In genomic region chr21:41892726-41893125, GRCh38 we compare ENCODE assay signal across 32 cellular contexts.
"Had no signal": no experiment of that assay in that cellular context is flagged by ENCODE, and none has a peak within 500 bp of the region (broad histone marks: within the 10 kb centered on the region; RNA-seq: fewer than 3 reads in every experiment).

No MANE protein-coding gene starts in this region.

- H3K27me3 ChIP-seq: ascending aorta, breast epithelium, cardiac muscle cell, colonic mucosa had no signal

- H3K27ac Mint-ChIP-seq: activated CD4-positive, alpha-beta memory T cell treated with anti-CD3 and anti-CD28 coated beads for 36 hours; activated CD4-positive, alpha-beta T cell treated with anti-CD3 and anti-CD28 coated beads for 36 hours; activated CD4-positive, alpha-beta T cell treated with anti-CD3 and anti-CD28 coated beads, Interleukin-2, amount 10 ng/mL, durations not matched to agents 24 days and 14 days; activated CD8-positive, alpha-beta memory T cell treated with anti-CD3 and anti-CD28 coated beads, Interleukin-2, amount 10 ng/mL, durations not matched to agents 7 days and 5 days; activated CD8-positive, alpha-beta T cell treated with anti-CD3 and anti-CD28 coated beads, Interleukin-2, amount 10 ng/mL, durations not matched to agents 7 days and 5 days; activated naive CD4-positive, alpha-beta T cell treated with anti-CD3 and anti-CD28 coated beads for 36 hours; activated naive CD4-positive, alpha-beta T cell treated with anti-CD3 and anti-CD28 coated beads, Interleukin-2, amount 50 U/mL, for 24 hours; activated naive CD8-positive, alpha-beta T cell treated with anti-CD3 and anti-CD28 coated beads for 36 hours; activated naive CD8-positive, alpha-beta T cell treated with anti-CD3 and anti-CD28 coated beads, Interleukin-2, amount 50 U/mL, for 24 hours; activated T-helper 1 cell treated with anti-CD3 and anti-CD28 coated beads, Interleukin-12 subunit alpha, Interleukin-12 subunit beta, Interleukin-2, Interleukin-4 antibody, amounts not matched to agents 30 ng/mL and 10 ng/mL and 1 ng/mL, durations not matched to agents 14 hours and 24 hours and 36 hours; activated T-helper 2 cell treated with anti-CD3 and anti-CD28 coated beads, Interferon-gamma antibody, Interleukin-2, Interleukin-4, amounts not matched to agents 10 μg/mL and 5 μg/mL and 100 μg/mL, durations not matched to agents 14 hours and 24 hours and 36 hours; brain had no signal

- H3K36me3 Mint-ChIP-seq: activated CD4-positive, alpha-beta memory T cell treated with anti-CD3 and anti-CD28 coated beads for 36 hours; activated CD8-positive, alpha-beta memory T cell treated with anti-CD3 and anti-CD28 coated beads, Interleukin-2, amount 10 ng/mL, durations not matched to agents 7 days and 5 days; brain had no signal

- FAIRE-seq: endometrium, endothelial cell of umbilical vein, frontal cortex had no signal

- H3K36me3 ChIP-seq: breast epithelium, cardiac muscle cell, colonic mucosa had no signal

- H3K27me3 Mint-ChIP-seq: activated CD4-positive, alpha-beta memory T cell treated with anti-CD3 and anti-CD28 coated beads for 36 hours; activated CD4-positive, alpha-beta T cell treated with anti-CD3 and anti-CD28 coated beads for 36 hours; activated CD4-positive, alpha-beta T cell treated with anti-CD3 and anti-CD28 coated beads, Interleukin-2, amount 10 ng/mL, durations not matched to agents 24 days and 14 days; activated CD8-positive, alpha-beta memory T cell treated with anti-CD3 and anti-CD28 coated beads, Interleukin-2, amount 10 ng/mL, durations not matched to agents 7 days and 5 days; activated naive CD4-positive, alpha-beta T cell treated with anti-CD3 and anti-CD28 coated beads, Interleukin-2, amount 50 U/mL, for 24 hours; activated naive CD8-positive, alpha-beta T cell treated with anti-CD3 and anti-CD28 coated beads for 36 hours; activated naive CD8-positive, alpha-beta T cell treated with anti-CD3 and anti-CD28 coated beads, Interleukin-2, amount 50 U/mL, for 24 hours; brain had no signal

- H3K27ac ChIP-seq: ascending aorta, breast epithelium, cardiac muscle cell, colonic mucosa, epithelial cell of prostate had no signal

- DNase-seq: activated CD4-positive, alpha-beta memory T cell treated with anti-CD3 and anti-CD28 coated beads for 36 hours; activated CD4-positive, alpha-beta T cell treated with anti-CD3 and anti-CD28 coated beads for 36 hours; activated CD4-positive, alpha-beta T cell treated with anti-CD3 and anti-CD28 coated beads, Interleukin-2, amount 10 ng/mL, durations not matched to agents 24 days and 14 days; activated CD4-positive, CD25-positive, alpha-beta regulatory T cell; activated CD4-positive, CD25-positive, alpha-beta regulatory T cell treated with anti-CD3 and anti-CD28 coated beads, Interleukin-2, amount 50 U/mL, for 72 hours; activated CD8-positive, alpha-beta memory T cell treated with anti-CD3 and anti-CD28 coated beads, Interleukin-2, amount 10 ng/mL, durations not matched to agents 7 days and 5 days; activated CD8-positive, alpha-beta memory T cell treated with anti-CD3 and anti-CD28 coated beads, Interleukin-2, amount 50 U/mL, for 4 hours; activated CD8-positive, alpha-beta T cell treated with anti-CD3 and anti-CD28 coated beads, Interleukin-2, amount 10 ng/mL, durations not matched to agents 7 days and 5 days; activated effector memory CD4-positive, alpha-beta T cell treated with anti-CD3 and anti-CD28 coated beads, Interleukin-2, amount 50 U/mL, for 16 hours; activated naive CD4-positive, alpha-beta T cell treated with anti-CD3 and anti-CD28 coated beads for 36 hours; activated naive CD8-positive, alpha-beta T cell treated with anti-CD3 and anti-CD28 coated beads for 36 hours; activated naive CD8-positive, alpha-beta T cell treated with anti-CD3 and anti-CD28 coated beads, Interleukin-2, amount 50 U/mL, for 24 hours; activated T-cell treated with anti-CD3 and anti-CD28 coated beads, Interleukin-2, amount 50 U/mL, for 1 hour; activated T-cell treated with anti-CD3 and anti-CD28 coated beads, Interleukin-2, amount 50 U/mL, for 48 hours; central memory CD4-positive, alpha-beta T cell; cerebellar nuclear complex; colonic mucosa; effector CD8-positive, alpha-beta T cell; foreskin fibroblast; glutamatergic neuron; T-helper 2 cell had no signal

- ATAC-seq: activated CD4-positive, alpha-beta T cell treated with anti-CD3 and anti-CD28 coated beads for 36 hours; activated CD8-positive, alpha-beta memory T cell treated with anti-CD3 and anti-CD28 coated beads, Interleukin-2, amount 10 ng/mL, durations not matched to agents 7 days and 5 days; activated CD8-positive, alpha-beta T cell treated with anti-CD3 and anti-CD28 coated beads, Interleukin-2, amount 10 ng/mL, durations not matched to agents 7 days and 5 days; activated naive CD8-positive, alpha-beta T cell treated with anti-CD3 and anti-CD28 coated beads, Interleukin-2, amount 50 U/mL, for 24 hours had no signal

- H3K4me3 ChIP-seq: ascending aorta, breast epithelium, cardiac muscle cell, colonic mucosa had no signal

- H3K4me3 Mint-ChIP-seq: activated CD4-positive, alpha-beta memory T cell treated with anti-CD3 and anti-CD28 coated beads for 36 hours; activated CD4-positive, alpha-beta T cell treated with anti-CD3 and anti-CD28 coated beads for 36 hours; activated CD4-positive, alpha-beta T cell treated with anti-CD3 and anti-CD28 coated beads, Interleukin-2, amount 10 ng/mL, durations not matched to agents 24 days and 14 days; activated CD8-positive, alpha-beta memory T cell treated with anti-CD3 and anti-CD28 coated beads, Interleukin-2, amount 10 ng/mL, durations not matched to agents 7 days and 5 days; activated CD8-positive, alpha-beta T cell treated with anti-CD3 and anti-CD28 coated beads, Interleukin-2, amount 10 ng/mL, durations not matched to agents 7 days and 5 days; activated naive CD4-positive, alpha-beta T cell treated with anti-CD3 and anti-CD28 coated beads for 36 hours; activated naive CD4-positive, alpha-beta T cell treated with anti-CD3 and anti-CD28 coated beads, Interleukin-2, amount 50 U/mL, for 24 hours; activated naive CD8-positive, alpha-beta T cell treated with anti-CD3 and anti-CD28 coated beads for 36 hours; activated naive CD8-positive, alpha-beta T cell treated with anti-CD3 and anti-CD28 coated beads, Interleukin-2, amount 50 U/mL, for 24 hours; activated T-helper 1 cell treated with anti-CD3 and anti-CD28 coated beads, Interleukin-12 subunit alpha, Interleukin-12 subunit beta, Interleukin-2, Interleukin-4 antibody, amounts not matched to agents 30 ng/mL and 10 ng/mL and 1 ng/mL, durations not matched to agents 14 hours and 24 hours and 36 hours; brain had no signal

- H3K9me3 ChIP-seq: ascending aorta, breast epithelium, colonic mucosa had no signal

- H3K4me1 ChIP-seq: breast epithelium, colonic mucosa had no signal

- H3K9me3 Mint-ChIP-seq: activated CD4-positive, alpha-beta memory T cell treated with anti-CD3 and anti-CD28 coated beads for 36 hours; activated CD4-positive, alpha-beta T cell treated with anti-CD3 and anti-CD28 coated beads, Interleukin-2, amount 10 ng/mL, durations not matched to agents 24 days and 14 days; activated naive CD4-positive, alpha-beta T cell treated with anti-CD3 and anti-CD28 coated beads for 36 hours; activated naive CD4-positive, alpha-beta T cell treated with anti-CD3 and anti-CD28 coated beads, Interleukin-2, amount 50 U/mL, for 24 hours; activated naive CD8-positive, alpha-beta T cell treated with anti-CD3 and anti-CD28 coated beads for 36 hours; activated naive CD8-positive, alpha-beta T cell treated with anti-CD3 and anti-CD28 coated beads, Interleukin-2, amount 50 U/mL, for 24 hours; activated T-helper 1 cell treated with anti-CD3 and anti-CD28 coated beads, Interleukin-12 subunit alpha, Interleukin-12 subunit beta, Interleukin-2, Interleukin-4 antibody, amounts not matched to agents 30 ng/mL and 10 ng/mL and 1 ng/mL, durations not matched to agents 14 hours and 24 hours and 36 hours; activated T-helper 2 cell treated with anti-CD3 and anti-CD28 coated beads, Interferon-gamma antibody, Interleukin-2, Interleukin-4, amounts not matched to agents 10 μg/mL and 5 μg/mL and 100 μg/mL, durations not matched to agents 14 hours and 24 hours and 36 hours; brain had no signal
